Comparison of ENCODE assay signal across 8 cellular contexts in the genomic region with DNA sequence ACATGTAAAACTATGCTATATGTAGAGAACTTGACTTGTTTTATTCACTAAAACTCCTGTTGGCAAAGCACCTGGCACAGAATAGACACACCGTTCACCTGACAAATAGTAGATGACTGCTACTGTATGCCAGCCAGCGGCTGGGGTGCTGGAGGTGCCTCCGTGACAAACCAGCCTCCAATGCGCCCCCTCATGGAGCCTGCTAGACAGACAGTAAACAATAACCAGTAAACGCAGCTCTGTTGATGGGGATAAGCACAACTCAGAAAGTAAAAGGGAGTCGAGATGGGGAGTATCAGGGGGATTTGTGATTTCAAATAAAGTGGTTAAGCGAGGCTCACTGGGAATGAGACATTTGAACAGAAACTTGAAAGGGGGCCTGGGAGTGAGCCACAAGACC.
DNase-seq lines count a peak whose midpoint lies in the region; ATAC-seq and TF ChIP-seq lines count a peak whose summit lies in the region.

No MANE protein-coding gene starts in this region.

- no peak for ATAC-seq in HG02588 (IDR thresholded peaks at IDR 0.05; ENCODE audit: unreplicated experiment)

- peak; percentile 28 for DNase-seq in activated CD4-positive, alpha-beta T cell treated with anti-CD3 and anti-CD28 coated beads for 48 hours
- no peak for DNase-seq in activated CD4-positive, alpha-beta T cell treated with anti-CD3 and anti-CD28 coated beads, Interleukin-2, amount 50 U/mL, for 4 hours
- DNase-seq in NAMALWA (ENCODE audit: low spot score) (peak; percentile 86), dermis blood vessel endothelial cell (peak; percentile 48), retinal pigment epithelial cell (ENCODE audit: low read depth) (no peak), NCI-H526 treated with DMSO at 0.1 percent for 48 hours (lab: John Stamatoyannopoulos, UW) (no peak), NCI-H2107 (lab: John Stamatoyannopoulos, UW) (no peak)

- no peak overlapping the region for H3K4me3 ChIP-seq in retinal pigment epithelial cell (ENCODE audit: low read length)

- TF ChIP-seq CTCF in retinal pigment epithelial cell (conservative IDR thresholded peaks at IDR 0.05; ENCODE audit: low read depth, low read length) = peak; percentile 45

Comparison
In these comparisons a context has a peak if more than half of its experiments do, and no peak if none do; other contexts are left out.
1. DNase-seq: peak in activated CD4-positive, alpha-beta T cell treated with anti-CD3 and anti-CD28 coated beads for 48 hours (single experiment), NAMALWA (single experiment) and dermis blood vessel endothelial cell (single experiment); none in activated CD4-positive, alpha-beta T cell treated with anti-CD3 and anti-CD28 coated beads, Interleukin-2, amount 50 U/mL, for 4 hours (0 of 2), retinal pigment epithelial cell (single experiment), NCI-H526 treated with DMSO at 0.1 percent for 48 hours (single experiment) and NCI-H2107 (single experiment).